In the genomic region with DNA sequence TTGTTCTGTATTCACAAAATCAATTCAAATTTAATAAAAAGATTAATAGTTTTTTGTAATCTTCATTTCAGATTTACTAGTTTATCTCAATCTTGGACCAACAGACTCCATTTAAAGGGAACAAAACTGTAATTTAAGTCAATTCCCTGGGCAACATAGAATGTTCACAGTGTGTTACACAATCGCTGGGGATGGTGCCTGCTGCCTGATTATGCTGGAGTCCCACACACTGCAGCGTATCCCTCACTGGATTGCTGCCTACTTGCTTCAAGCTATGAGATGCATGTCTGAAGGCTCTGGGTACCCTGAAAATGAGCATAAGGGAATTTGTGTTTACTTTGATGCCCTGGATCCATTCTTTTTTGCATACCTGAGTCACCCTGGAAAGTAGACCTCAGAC, we compare ENCODE assay signal across 10 cellular contexts.
"Had no signal": no experiment of that assay in that cellular context is flagged by ENCODE, and none has a peak within 500 bp of the region (broad histone marks: within the 10 kb centered on the region; RNA-seq: fewer than 3 reads in every experiment).

No MANE protein-coding gene starts in this region.

- H3K27ac Mint-ChIP-seq: activated naive CD4-positive, alpha-beta T cell treated with anti-CD3 and anti-CD28 coated beads, Interleukin-2, amount 50 U/mL, for 24 hours had no signal

- DNase-seq: activated T-cell treated with anti-CD3 and anti-CD28 coated beads, Interleukin-2, amount 50 U/mL, for 1 hour; brain microvascular endothelial cell; heart right ventricle; islet precursor cell; pancreas; retina; small intestine; T-helper 2 cell; trophoblast cell had no signal

- H3K27me3 Mint-ChIP-seq: activated naive CD4-positive, alpha-beta T cell treated with anti-CD3 and anti-CD28 coated beads, Interleukin-2, amount 50 U/mL, for 24 hours had no signal

- H3K9me3 Mint-ChIP-seq: activated naive CD4-positive, alpha-beta T cell treated with anti-CD3 and anti-CD28 coated beads, Interleukin-2, amount 50 U/mL, for 24 hours had no signal

- ATAC-seq: pancreas had no signal

- H3K4me3 Mint-ChIP-seq: activated naive CD4-positive, alpha-beta T cell treated with anti-CD3 and anti-CD28 coated beads, Interleukin-2, amount 50 U/mL, for 24 hours had no signal
